Comparison of ENCODE assay signal across 24 cellular contexts in genomic region chr1:9860887-9861286, GRCh38. TPM values are rescaled to one million over a fixed set of nuclear protein-coding genes. Genes with fewer than 3 reads are reported as not detected.
DNase-seq lines count a peak whose midpoint lies in the region; ATAC-seq and TF ChIP-seq lines count a peak whose summit lies in the region.
"Had no signal": no experiment of that assay in that cellular context is flagged by ENCODE, and none has a peak within 500 bp of the region (broad histone marks: within the 10 kb centered on the region; RNA-seq: fewer than 3 reads in every experiment).

No MANE protein-coding gene starts in this region.

- no peak for ATAC-seq in GM21360 (IDR thresholded peaks at IDR 0.05; ENCODE audit: unreplicated experiment)
- no peak for ATAC-seq in HG03095 (IDR thresholded peaks at IDR 0.05; ENCODE audit: unreplicated experiment)
- ATAC-seq: CD8-positive, alpha-beta T cell; HepG2 had no signal

- TF ChIP-seq CTCF in SU-DHL-6 (IDR thresholded peaks at IDR 0.05; ENCODE audit: insufficient read depth, low read length, poor library complexity, severe bottlenecking): no peak
- no peak for TF ChIP-seq CTCF in fibroblast of mammary gland (conservative IDR thresholded peaks at IDR 0.05; ENCODE audit: control insufficient read depth, insufficient read depth, low read depth, low read length)

- no peak overlapping the region for H3K4me3 ChIP-seq in SU-DHL-6 (ENCODE audit: insufficient read depth, low read length, poor library complexity, severe bottlenecking)
- H3K4me3 ChIP-seq in fibroblast of mammary gland (ENCODE audit: control insufficient read depth, low read depth, low read length): no peak overlapping the region
- H3K4me3 ChIP-seq in GM23248: no peak overlapping the region
- H3K4me3 ChIP-seq: cardiac muscle cell, stomach, transverse colon had no signal

- in situ Hi-C loops in GM23248 (cut with MboI): loop anchor here (10.0 kb wide), 1 partner anchor 226 kb away; no protein-coding TSS in a partner anchor

- H4K20me1 ChIP-seq in SU-DHL-6 (ENCODE audit: low read depth, low read length) (no peaks in the 10 kb centered on the region), GM23248 (ENCODE audit: insufficient read depth) (no peaks in the 10 kb centered on the region)

- H3K9me2 ChIP-seq in SU-DHL-6 (replicated peaks; ENCODE audit: insufficient read depth, low read length) (no peaks in the 10 kb centered on the region), GM23248 (ENCODE audit: insufficient read depth) (no peaks in the 10 kb centered on the region)

- H3K27ac ChIP-seq in SU-DHL-6 (ENCODE audit: low read depth, low read length) (peak overlapping the region; percentile 95), GM23248 (no peak overlapping the region)
- H3K27ac ChIP-seq: cardiac muscle cell, HL-60, stomach, transverse colon had no signal

- H2AFZ ChIP-seq in SU-DHL-6 (ENCODE audit: low read depth, low read length, severe bottlenecking) (no peak overlapping the region), GM23248 (no peak overlapping the region)

- H3K27me3 ChIP-seq in SU-DHL-6 (ENCODE audit: low read length) (no peaks in the 10 kb centered on the region), GM23248 (replicated peaks; ENCODE audit: insufficient read depth) (no peaks in the 10 kb centered on the region)
- H3K27me3 ChIP-seq: cardiac muscle cell, stomach, transverse colon had no signal

- H3K4me1 ChIP-seq in GM23248 (ENCODE audit: insufficient read depth): no peaks in the 10 kb centered on the region
- H3K4me1 ChIP-seq: stomach, transverse colon had no signal

- H3K4me2 ChIP-seq in SU-DHL-6 (ENCODE audit: low read depth, low read length, poor library complexity, severe bottlenecking) (peak overlapping the region; percentile 20), GM23248 (ENCODE audit: unreplicated experiment) (no peak overlapping the region)

- H3K79me2 ChIP-seq in SU-DHL-6 (ENCODE audit: insufficient read depth, low read length): no peaks in the 10 kb centered on the region
- H3K79me2 ChIP-seq in GM23248 (ENCODE audit: insufficient read depth): no peaks in the 10 kb centered on the region

- H3K9me3 ChIP-seq in SU-DHL-6 (ENCODE audit: insufficient read depth, low read length): no peaks in the 10 kb centered on the region
- no peaks in the 10 kb centered on the region for H3K9me3 ChIP-seq in GM23248 (ENCODE audit: low read depth)
- H3K9me3 ChIP-seq: stomach, transverse colon had no signal

- H3K36me3 ChIP-seq in SU-DHL-6 (ENCODE audit: low read length) (no peaks in the 10 kb centered on the region), GM23248 (ENCODE audit: low read depth) (no peaks in the 10 kb centered on the region)
- H3K36me3 ChIP-seq: cardiac muscle cell had no signal

- 87 to 94% methylated on average over 5 of the region's 5 CpGs for WGBS in GM23248 (ENCODE audit: low coverage in 1 of 2, low lambda C conversion rate in 2 of 2, missing lambda C conversion rate in 2 of 2), 2 experiments

- no peak overlapping the region for H3K9ac ChIP-seq in SU-DHL-6 (ENCODE audit: low read length)
- H3K9ac ChIP-seq in GM23248: no peak overlapping the region

- DNase-seq in NCI-H2171 (lab: John Stamatoyannopoulos, UW) (peak; percentile 62), fibroblast of mammary gland (ENCODE audit: low read depth) (peak; percentile 27), GM23248 (no peak), ecto neural progenitor cell (ENCODE audit: low spot score) (no peak)
- DNase-seq: activated CD4-positive, alpha-beta T cell treated with anti-CD3 and anti-CD28 coated beads, Interleukin-2, amount 10 ng/mL, durations not matched to agents 7 days and 5 days; activated naive CD4-positive, alpha-beta T cell treated with anti-CD3 and anti-CD28 coated beads, Interleukin-2, amount 50 U/mL, for 16 hours; CD8-positive, alpha-beta T cell; DMS53; kidney glomerular epithelial cell; mammary epithelial cell; NCI-H1092 treated with DMSO at 0.1 percent for 48 hours; NCI-H2029 treated with DMSO at 0.1 percent for 48 hours; NCI-H510A; nucleus accumbens; stimulated activated CD8-positive, alpha-beta memory T cell treated with anti-CD3 and anti-CD28 coated beads, Interleukin-4, amount 100 ng/mL, for 48 hours; stomach; T-helper 2 cell; transverse colon had no signal

- H3F3A ChIP-seq in SU-DHL-6 (ENCODE audit: insufficient read depth): peaks cover 39% of the 10 kb centered on the region
- no peaks in the 10 kb centered on the region for H3F3A ChIP-seq in GM23248 (ENCODE audit: insufficient read depth)

RNA-seq across cellular contexts. Expression of gene CLSTN1, which starts 37.1 kb away (rescaled TPM):
- total RNA-seq in GM23248 (2014; rRNA removed; shearing (Covaris generic)): 67.8 and 72.6 TPM in 2 replicates
- polyA plus RNA-seq in GM23248 (2016; fragmentation: Nextera tagmentation; extraction: Ambion mirVana): 56.8 and 59.7 TPM in 2 replicates

RNA-seq across cellular contexts. Expression of gene CTNNBIP1, which starts 49.2 kb away (rescaled TPM):
- 12.5 and 31.0 TPM in 2 replicates for total RNA-seq in GM23248 (2014; rRNA removed; shearing (Covaris generic))
- 21.8 and 22.2 TPM in 2 replicates for polyA plus RNA-seq in GM23248 (2016; fragmentation: Nextera tagmentation; extraction: Ambion mirVana)

Comparison
In these comparisons a context has a peak if more than half of its experiments do, and no peak if none do; other contexts are left out.
1. DNase-seq: peak in NCI-H2171 (single experiment) and fibroblast of mammary gland (single experiment); none in GM23248 (single experiment) and ecto neural progenitor cell (single experiment).